19 cellular contexts compared by ENCODE assay signal in genomic region chr10:131576341-131577177, GRCh38.
"Had no signal": no experiment of that assay in that cellular context is flagged by ENCODE, and none has a peak within 500 bp of the region (broad histone marks: within the 10 kb centered on the region; RNA-seq: fewer than 3 reads in every experiment).

No MANE protein-coding gene starts in this region.

- H3K4me1 ChIP-seq: ascending aorta, esophagus muscularis mucosa, gastroesophageal sphincter, heart right ventricle, suprapubic skin had no signal

- DNase-seq: activated CD4-positive, alpha-beta T cell treated with anti-CD3 and anti-CD28 coated beads for 1 hour; activated CD4-positive, alpha-beta T cell treated with anti-CD3 and anti-CD28 coated beads, Interleukin-2, amount 50 U/mL, for 48 hours; activated effector memory CD4-positive, alpha-beta T cell treated with anti-CD3 and anti-CD28 coated beads, Interleukin-2, amount 50 U/mL, for 16 hours; activated naive CD4-positive, alpha-beta T cell treated with anti-CD3 and anti-CD28 coated beads, Interleukin-2, amount 50 U/mL, for 16 hours; activated T-cell treated with anti-CD3 and anti-CD28 coated beads, Interleukin-2, amount 50 U/mL, for 48 hours; cerebellar nuclear complex; effector memory CD4-positive, alpha-beta T cell; heart right ventricle; kidney glomerular epithelial cell; T-helper 17 cell; trophoblast cell; WERI-Rb-1 had no signal

- H3K4me1 Mint-ChIP-seq: T-helper 17 cell had no signal

- H3K27ac ChIP-seq: ascending aorta, esophagus muscularis mucosa, gastroesophageal sphincter, heart right ventricle, suprapubic skin, WERI-Rb-1 had no signal

- H3K4me3 Mint-ChIP-seq: dendritic cell treated with granulocyte-macrophage colony-stimulating factor and Interleukin-4, amounts not matched to agents 40 ng/mL and 50 ng/mL, for 4 days; natural killer cell treated with Interleukin-12 subunit alpha and Interleukin-12 subunit beta and Interleukin-15 and Interleukin-18, amount 100 ng/mL, for 72 hours; stimulated activated naive CD8-positive, alpha-beta T cell treated with anti-CD3 and anti-CD28 coated beads, Interleukin-15, Interleukin-2, amounts not matched to agents 100 ng/mL and 50 ng/mL, for 24 hours; T-helper 17 cell had no signal

- H3K4me3 ChIP-seq: ascending aorta, esophagus muscularis mucosa, gastroesophageal sphincter, heart right ventricle, suprapubic skin had no signal

- H3K27ac Mint-ChIP-seq: dendritic cell treated with granulocyte-macrophage colony-stimulating factor and Interleukin-4, amounts not matched to agents 40 ng/mL and 50 ng/mL, for 4 days; natural killer cell treated with Interleukin-12 subunit alpha and Interleukin-12 subunit beta and Interleukin-15 and Interleukin-18, amount 100 ng/mL, for 72 hours; stimulated activated naive CD8-positive, alpha-beta T cell treated with anti-CD3 and anti-CD28 coated beads, Interleukin-15, Interleukin-2, amounts not matched to agents 100 ng/mL and 50 ng/mL, for 24 hours; T-helper 17 cell had no signal

- H3K9me3 Mint-ChIP-seq: dendritic cell treated with granulocyte-macrophage colony-stimulating factor and Interleukin-4, amounts not matched to agents 40 ng/mL and 50 ng/mL, for 4 days; natural killer cell treated with Interleukin-12 subunit alpha and Interleukin-12 subunit beta and Interleukin-15 and Interleukin-18, amount 100 ng/mL, for 72 hours; stimulated activated naive CD8-positive, alpha-beta T cell treated with anti-CD3 and anti-CD28 coated beads, Interleukin-15, Interleukin-2, amounts not matched to agents 100 ng/mL and 50 ng/mL, for 24 hours had no signal

- H3K27me3 ChIP-seq: ascending aorta had no signal

- H3K9me3 ChIP-seq: ascending aorta, esophagus muscularis mucosa, gastroesophageal sphincter, heart right ventricle, suprapubic skin had no signal

- ATAC-seq: gastroesophageal sphincter; heart right ventricle; natural killer cell treated with Interleukin-12 subunit alpha and Interleukin-12 subunit beta and Interleukin-15 and Interleukin-18, amount 100 ng/mL, for 72 hours; T-helper 17 cell had no signal

- H3K36me3 Mint-ChIP-seq: natural killer cell treated with Interleukin-12 subunit alpha and Interleukin-12 subunit beta and Interleukin-15 and Interleukin-18, amount 100 ng/mL, for 72 hours had no signal

- H3K36me3 ChIP-seq: ascending aorta, esophagus muscularis mucosa, gastroesophageal sphincter, heart right ventricle, suprapubic skin, WERI-Rb-1 had no signal

- H3K27me3 Mint-ChIP-seq: dendritic cell treated with granulocyte-macrophage colony-stimulating factor and Interleukin-4, amounts not matched to agents 40 ng/mL and 50 ng/mL, for 4 days; natural killer cell treated with Interleukin-12 subunit alpha and Interleukin-12 subunit beta and Interleukin-15 and Interleukin-18, amount 100 ng/mL, for 72 hours; stimulated activated naive CD8-positive, alpha-beta T cell treated with anti-CD3 and anti-CD28 coated beads, Interleukin-15, Interleukin-2, amounts not matched to agents 100 ng/mL and 50 ng/mL, for 24 hours; T-helper 17 cell had no signal
